20 cellular contexts compared by ENCODE assay signal in the genomic region with DNA sequence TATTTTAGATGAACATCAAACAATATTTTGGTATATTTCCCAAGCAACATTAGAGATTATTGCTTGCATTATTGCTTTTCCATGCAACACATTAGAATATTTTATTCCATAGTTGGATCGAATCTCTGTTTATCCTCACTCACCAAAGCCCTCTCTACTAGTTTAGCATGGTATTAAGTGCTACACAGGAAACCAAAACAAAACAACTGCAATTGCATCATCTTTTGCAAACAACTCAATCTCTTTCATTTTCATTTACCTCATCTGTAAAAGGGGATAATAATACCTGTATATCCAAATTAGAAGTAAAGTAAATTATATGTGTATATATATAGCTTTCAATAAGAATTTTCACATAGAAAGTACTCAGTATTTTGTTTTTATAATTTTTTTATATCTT.
DNase-seq lines count a peak whose midpoint lies in the region; ATAC-seq, FAIRE-seq and TF ChIP-seq lines count a peak whose summit lies in the region.
"Had no signal": no experiment of that assay in that cellular context is flagged by ENCODE, and none has a peak within 500 bp of the region (broad histone marks: within the 10 kb centered on the region; RNA-seq: fewer than 3 reads in every experiment).

No MANE protein-coding gene starts in this region.

- CTCF ChIA-PET in K562 (lab: Yijun Ruan, JAX; ENCODE audit: low intra/inter-chr PET ratio), result no interaction called here
- CTCF ChIA-PET in PC-3 (lab: Charles Lee), result no interaction called here

- H3K4me2 ChIP-seq in K562 (ENCODE audit: insufficient read depth, low read length) (no peak overlapping the region), PC-3 (ENCODE audit: low read length) (no peak overlapping the region)
- H3K4me2 ChIP-seq: BLaER1 had no signal

- intact Hi-C loops in K562 (cut with micrococcal nuclease), result no loop called here
- intact Hi-C loops in PC-3 (cut with micrococcal nuclease), result no loop called here

- 0% methylated on average over 1 of the region's 1 CpG for WGBS in K562 (ENCODE audit: insufficient coverage, low coverage, missing lambda C conversion rate)

- TF ChIP-seq POLR2A in K562 (conservative IDR thresholded peaks at IDR 0.05), result no peak

- TF ChIP-seq CTCF in K562 (IDR thresholded peaks at IDR 0.05 in 2 of 3, conservative IDR thresholded peaks at IDR 0.05 in 1 of 3; ENCODE audit: insufficient read depth in 2 of 3, low read depth in 1 of 3, low read length in 3 of 3) (no peak), PC-3 (conservative IDR thresholded peaks at IDR 0.05; ENCODE audit: low read depth, low read length) (no peak)

- DNase-seq in K562 (ENCODE audit: extremely low read depth in 1 of 4, low spot score in 3 of 4) (no peak), glomerular visceral epithelial cell (ENCODE audit: extremely low spot score) (no peak), PC-3 (no peak), GM19238 (ENCODE audit: insufficient read length, low spot score) (no peak)
- no peak for DNase-seq in stimulated activated naive CD4-positive, alpha-beta T cell treated with Interleukin-2 at 50 U/mL for 16 hours (lab: John Stamatoyannopoulos, UW)
- DNase-seq: 8988T; AML-193; Caco-2; CD8-positive, alpha-beta memory T cell; DMS 273 treated with DMSO at 0.1 percent for 48 hours; GOT3; Kasumi-1; KBM-7 had no signal

- H4K20me1 ChIP-seq in K562 (replicated peaks; ENCODE audit: control insufficient read depth, insufficient read depth, low read length), result no peaks in the 10 kb centered on the region
- no peaks in the 10 kb centered on the region for H4K20me1 ChIP-seq in PC-3 (ENCODE audit: low read length)
- H4K20me1 ChIP-seq: BLaER1 had no signal

- no peaks in the 10 kb centered on the region for H3K27me3 ChIP-seq in K562 (ENCODE audit: control insufficient read depth in 2 of 2, insufficient read depth in 2 of 2, low read length in 2 of 2)
- no peaks in the 10 kb centered on the region for H3K27me3 ChIP-seq in PC-3 (ENCODE audit: low read length)
- H3K27me3 ChIP-seq: BLaER1 had no signal

- H3K4me1 ChIP-seq in K562 (replicated peaks in 1 of 2; ENCODE audit: control insufficient read depth in 2 of 2, insufficient read depth in 2 of 2, low read length in 2 of 2), result no peaks in the 10 kb centered on the region
- no peaks in the 10 kb centered on the region for H3K4me1 ChIP-seq in PC-3 (ENCODE audit: insufficient read depth, low read length)
- H3K4me1 ChIP-seq: BLaER1, Caco-2 had no signal

- POLR2A ChIA-PET in K562 (lab: Yijun Ruan, JAX), result no interaction called here
- POLR2A ChIA-PET in PC-3 (lab: Charles Lee; ENCODE audit: unreplicated experiment), result no interaction called here

- no peaks in the 10 kb centered on the region for H3K79me2 ChIP-seq in K562 (ENCODE audit: control insufficient read depth, insufficient read depth, low read length)
- H3K79me2 ChIP-seq in PC-3 (ENCODE audit: low read length), result no peaks in the 10 kb centered on the region

- TF ChIP-seq RAD21 in K562 (CRISPR knock-in tag; conservative IDR thresholded peaks at IDR 0.05 in 1 of 2, IDR thresholded peaks at IDR 0.05 in 1 of 2), result no peak

- FAIRE-seq in K562 (lab: Jason Lieb, UNC), result no peak
- FAIRE-seq: GM12891 had no signal

- no peaks in the 10 kb centered on the region for H3K36me3 ChIP-seq in K562 (ENCODE audit: control insufficient read depth, insufficient read depth, low read length)
- no peaks in the 10 kb centered on the region for H3K36me3 ChIP-seq in PC-3 (ENCODE audit: low read depth, low read length)
- H3K36me3 ChIP-seq: BLaER1, HAP-1 had no signal

- H3K9me2 ChIP-seq in PC-3 (replicated peaks; ENCODE audit: low read length), result no peaks in the 10 kb centered on the region

- H3K27ac ChIP-seq in K562 (ENCODE audit: extremely low read depth, low read depth, low read length) (no peak overlapping the region), PC-3 (ENCODE audit: low read length) (no peak overlapping the region)
- H3K27ac ChIP-seq: BLaER1, HL-60 had no signal

- no peak for TF ChIP-seq EP300 in K562 (IDR thresholded peaks at IDR 0.05; ENCODE audit: low read length)

- in situ Hi-C loops in K562 (cut with MboI), result no loop called here

- H3K9me3 ChIP-seq in K562 (replicated peaks; ENCODE audit: control insufficient read depth, insufficient read depth, low read depth, low read length) (0 out of 2 replicates have a peak, but pooled peaks cover 1% of the 10 kb centered on the region), PC-3 (ENCODE audit: low read length) (no peaks in the 10 kb centered on the region)
- H3K9me3 ChIP-seq: BLaER1, Caco-2, HAP-1 had no signal

- ATAC-seq in GM18520 (IDR thresholded peaks at IDR 0.05; ENCODE audit: unreplicated experiment) (peak; percentile 69), GM19463 (IDR thresholded peaks at IDR 0.05; ENCODE audit: unreplicated experiment) (peak; percentile 42), HG03439 (IDR thresholded peaks at IDR 0.05; ENCODE audit: unreplicated experiment) (peak; percentile 67), K562 (no peak), PC-3 (no peak)

- H3K4me3 ChIP-seq in K562, result no peak overlapping the region
- no peak overlapping the region for H3K4me3 ChIP-seq in PC-3 (ENCODE audit: low read length)
- H3K4me3 ChIP-seq: BLaER1, HAP-1 had no signal

- no peaks in the 10 kb centered on the region for H3F3A ChIP-seq in PC-3 (ENCODE audit: low read length, unreplicated experiment)

- H3K9me1 ChIP-seq in K562 (ENCODE audit: control insufficient read depth, insufficient read depth, low read length), result no peaks in the 10 kb centered on the region

- no TSS peak for BruUV-seq in K562 (replicated peaks; lab: Mats Ljungman, UMichigan)
- no TSS peak for BruUV-seq in PC-3 (replicated peaks; lab: Mats Ljungman, UMichigan)

- H2AFZ ChIP-seq in K562 (ENCODE audit: low read depth, low read length), result no peak overlapping the region
- no peak overlapping the region for H2AFZ ChIP-seq in PC-3 (ENCODE audit: low read length)

- H3K9ac ChIP-seq in K562 (ENCODE audit: insufficient read depth in 1 of 2, low read depth in 2 of 2, low read length in 2 of 2) (no peak overlapping the region), PC-3 (ENCODE audit: low read length) (no peak overlapping the region)
- H3K9ac ChIP-seq: BLaER1 had no signal

TF ChIP-seq in K562, 482 proteins besides CTCF, POLR2A, EP300 and RAD21:
- TF ChIP-seq CEBPG (CRISPR knock-in tag; IDR thresholded peaks at IDR 0.05) (no peak), CEBPG (tag; conservative IDR thresholded peaks at IDR 0.05 in 1 of 2, IDR thresholded peaks at IDR 0.05 in 1 of 2) (0 out of 4 replicates have a peak, but pooled peaks of 1 of the 2 experiments have one; percentile 21), ATF4 (CRISPR knock-in tag; IDR thresholded peaks at IDR 0.05) (no peak), THAP7 (CRISPR knock-in tag; IDR thresholded peaks at IDR 0.05) (no peak), THRA (IDR thresholded peaks at IDR 0.05) (no peak), STAT5B (CRISPR knock-in tag; IDR thresholded peaks at IDR 0.05) (no peak), ATF3 (IDR thresholded peaks at IDR 0.05) (0 out of 2 replicates have a peak, but pooled peaks have one; percentile 23), ATF3 (CRISPR knock-in tag; conservative IDR thresholded peaks at IDR 0.05) (no peak)

Comparison
In these comparisons a context has a peak if more than half of its experiments do, and no peak if none do; other contexts are left out.
1. ATAC-seq: peak in GM18520 (single experiment), GM19463 (single experiment) and HG03439 (single experiment); none in K562 (single experiment) and PC-3 (single experiment).